Comparison of ENCODE assay signal across 18 cellular contexts in the genomic region with DNA sequence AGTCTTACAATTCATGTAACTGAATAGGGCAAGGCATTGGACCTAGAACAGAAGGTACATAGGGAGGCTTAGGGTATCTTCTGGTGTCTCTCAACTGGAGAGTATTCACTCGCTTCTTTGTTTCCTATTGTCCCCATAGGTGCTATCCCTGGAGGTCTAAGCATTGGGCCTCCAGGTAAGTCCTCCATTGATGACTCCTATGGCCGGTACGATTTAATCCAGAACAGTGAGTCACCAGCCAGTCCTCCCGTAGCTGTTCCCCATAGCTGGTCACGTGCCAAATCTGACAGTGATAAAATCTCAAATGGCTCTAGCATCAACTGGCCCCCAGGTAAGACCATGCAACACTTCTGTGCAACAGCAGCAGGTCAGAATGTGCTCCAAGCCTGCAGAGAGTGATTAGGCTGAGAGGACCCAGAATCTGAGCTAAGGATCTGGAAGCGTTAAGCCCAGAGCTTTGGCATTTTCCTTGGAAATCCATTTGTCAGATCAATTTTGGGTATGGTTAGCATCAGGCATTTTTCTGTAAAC. TPM values are rescaled to one million over a fixed set of nuclear protein-coding genes. Genes with fewer than 3 reads are reported as not detected.
DNase-seq lines count a peak whose midpoint lies in the region; ATAC-seq, FAIRE-seq and TF ChIP-seq lines count a peak whose summit lies in the region.
"Had no signal": no experiment of that assay in that cellular context is flagged by ENCODE, and none has a peak within 500 bp of the region (broad histone marks: within the 10 kb centered on the region; RNA-seq: fewer than 3 reads in every experiment).

No MANE protein-coding gene starts in this region.

- 83% methylated on average over 6 of the region's 6 CpGs for WGBS in SK-N-SH (ENCODE audit: low lambda C conversion rate)

- no peaks in the 10 kb centered on the region for H3K27me3 ChIP-seq in SK-N-SH (ENCODE audit: insufficient read depth)
- H3K27me3 ChIP-seq: BE2C had no signal

- H3K36me3 ChIP-seq in SK-N-SH (replicated peaks in 1 of 2; ENCODE audit: control insufficient read depth in 1 of 2, insufficient read depth in 2 of 2, low read length in 1 of 2) (peaks cover 74 to 84% of the 10 kb centered on the region in 2 experiments), kidney (ENCODE audit: control insufficient read depth in 1 of 2, insufficient read depth in 2 of 2, low read length in 2 of 2) (peaks cover 27 to 62% of the 10 kb centered on the region in 2 donors)

- no peak overlapping the region for H3K4me3 ChIP-seq in SK-N-SH (ENCODE audit: low read depth in 2 of 2, low read length in 1 of 2)
- H3K4me3 ChIP-seq in kidney (ENCODE audit: low read length in 2 of 2), result no peak overlapping the region
- H3K4me3 ChIP-seq: A549, GM23248 had no signal

- no peaks in the 10 kb centered on the region for H3K79me2 ChIP-seq in SK-N-SH (ENCODE audit: insufficient read depth)

- no peak for TF ChIP-seq EP300 in SK-N-SH (IDR thresholded peaks at IDR 0.05; ENCODE audit: borderline replicate concordance in 1 of 2, low read depth in 1 of 2, low read length in 1 of 2)

- CTCF ChIA-PET in SK-N-SH (lab: Yijun Ruan, JAX), result interaction anchor here (0.9 to 3.9 kb wide), 8 partner anchors 9 to 158 kb away, joined by 3 to 17 read pairs (median 6); no protein-coding TSS in a partner anchor

- intact Hi-C loops in kidney (cut with DNase I), result no loop called here

- H4K20me1 ChIP-seq in SK-N-SH (ENCODE audit: insufficient read depth), result no peaks in the 10 kb centered on the region

- POLR2A ChIA-PET in SK-N-SH (lab: Yijun Ruan, JAX), result no interaction called here

- no peaks in the 10 kb centered on the region for H3F3A ChIP-seq in SK-N-SH (replicated peaks; ENCODE audit: insufficient read depth)

- H3K4me2 ChIP-seq in SK-N-SH, result no peak overlapping the region
- H3K4me2 ChIP-seq: A549 had no signal

- FAIRE-seq in kidney (lab: Jason Lieb, UNC), result no peak
- FAIRE-seq: A549 had no signal

- no peak overlapping the region; a peak in 1 of 4 replicates for H3K27ac ChIP-seq in SK-N-SH (ENCODE audit: low read depth in 2 of 2, low read length in 1 of 2)
- H3K27ac ChIP-seq in kidney (ENCODE audit: low read depth in 2 of 2, low read length in 2 of 2), result no peak overlapping the region
- no peak overlapping the region for H3K27ac ChIP-seq in caudate nucleus (ENCODE audit: low read depth, low read length)
- H3K27ac ChIP-seq: A549, C4-2B, GM23248 had no signal

- TF ChIP-seq CTCF in SK-N-SH (IDR thresholded peaks at IDR 0.05), result no peak
- no peak for TF ChIP-seq CTCF in kidney (IDR thresholded peaks at IDR 0.05; ENCODE audit: borderline replicate concordance, extremely low read depth, insufficient read depth)

- H2AFZ ChIP-seq in SK-N-SH (ENCODE audit: low read depth), result no peak overlapping the region
- H2AFZ ChIP-seq: GM23248 had no signal

- H3K9ac ChIP-seq in SK-N-SH (no peak overlapping the region), kidney (ENCODE audit: low read length in 2 of 2) (no peak overlapping the region)
- H3K9ac ChIP-seq: GM23248 had no signal

- DNase-seq in D341Med (ENCODE audit: low spot score), result peak; percentile 18
- DNase-seq in HPDE6-E6E7 (ENCODE audit: extremely low spot score), result peak; percentile 23
- DNase-seq in SK-N-SH, result no peak
- peak; percentile 10 for DNase-seq in kidney
- DNase-seq in H4 (ENCODE audit: low spot score), result no peak
- no peak for DNase-seq in caudate nucleus (lab: John Stamatoyannopoulos, UW)
- DNase-seq: BE2C; CD4-positive, alpha-beta memory T cell; COR-L47; DND-41; GF-D8; GM23248; H7; IMR-90 had no signal

- no peak for TF ChIP-seq RAD21 in SK-N-SH (IDR thresholded peaks at IDR 0.05; ENCODE audit: low read length)

- no peak for ATAC-seq in GM18502 (IDR thresholded peaks at IDR 0.05; ENCODE audit: poor library complexity, unreplicated experiment)
- ATAC-seq: A549 had no signal

- H3K9me2 ChIP-seq in SK-N-SH, result no peaks in the 10 kb centered on the region

- H3K4me1 ChIP-seq in SK-N-SH (ENCODE audit: control insufficient read depth in 1 of 2, insufficient read depth in 2 of 2, low read depth in 1 of 2, low read length in 1 of 2) (peaks cover 0 to 3% of the 10 kb centered on the region in 2 experiments; a peak in 1 of 4 replicates), kidney (ENCODE audit: control insufficient read depth in 1 of 2, insufficient read depth in 1 of 2, low read depth in 1 of 2, low read length in 2 of 2) (no peaks in the 10 kb centered on the region)
- H3K4me1 ChIP-seq: A549, BE2C had no signal

- H3K9me3 ChIP-seq in SK-N-SH, result no peaks in the 10 kb centered on the region
- H3K9me3 ChIP-seq in kidney (ENCODE audit: control insufficient read depth in 1 of 2, low read length in 2 of 2), result no peaks in the 10 kb centered on the region
- H3K9me3 ChIP-seq: A549, BE2C had no signal

TF ChIP-seq in SK-N-SH, 30 proteins besides CTCF, POLR2A, EP300 and RAD21:
- TF ChIP-seq YY1 (IDR thresholded peaks at IDR 0.05; ENCODE audit: low read depth), result no peak
- peak; percentile 55; the same call in 1 of the 2 replicates for TF ChIP-seq GATA2 (CRISPR knock-in tag; IDR thresholded peaks at IDR 0.05)
TF ChIP-seq in SK-N-SH: peak in this region for 1.

RNA-seq across cellular contexts. Expression of gene TMC6, which starts 35.7 kb away (rescaled TPM):
- polyA plus RNA-seq in SK-N-SH (2012; rRNA removed), result 3.8 and 5.5 TPM in 2 replicates
- 1.9 and 2.8 TPM in 2 replicates for polyA plus RNA-seq in SK-N-SH (2012; cell fraction: cytosol; rRNA removed)
- 15.2 and 17.5 TPM in 2 replicates for polyA plus RNA-seq in SK-N-SH (2012; cell fraction: nucleus; rRNA removed)
- total RNA-seq in kidney, result 115 TPM
- polyA plus RNA-seq in kidney (ENCODE audit: insufficient read depth, low read depth, low replicate concordance), result 15.0 TPM
- total RNA-seq in H4 (2014; rRNA removed; shearing (Covaris generic)), result 2.7 and 7.9 TPM in 2 replicates
- total RNA-seq: GM23248, IMR-90 had no signal
- polyA plus RNA-seq: GM23248 had no signal

RNA-seq across cellular contexts. Expression of gene TMC8, which starts 37.7 kb away (rescaled TPM):
- 0.15 and 0.18 TPM in 2 replicates for polyA plus RNA-seq in SK-N-SH (2012; rRNA removed)
- polyA plus RNA-seq in SK-N-SH (2012; cell fraction: cytosol; rRNA removed), result 0.01 TPM in 1 of 2 replicates, not detected in the other
- 0.04 and 0.11 TPM in 2 replicates for polyA plus RNA-seq in SK-N-SH (2012; cell fraction: nucleus; rRNA removed)
- total RNA-seq in kidney, result 35.9 TPM
- 1.0 TPM for polyA plus RNA-seq in kidney (ENCODE audit: insufficient read depth, low read depth, low replicate concordance)
- total RNA-seq in H4 (2014; rRNA removed; shearing (Covaris generic)), result 0.02 TPM in 1 of 2 replicates, not detected in the other
- total RNA-seq: GM23248, IMR-90 had no signal
- polyA plus RNA-seq: AG04450, GM23248, IMR-90 had no signal

RNA-seq across cellular contexts. Expression of gene C17orf99, which starts 53.3 kb away (rescaled TPM):
- polyA plus RNA-seq in SK-N-SH (2012; rRNA removed) (not detected in 2 replicates), kidney (ENCODE audit: insufficient read depth, low read depth, low replicate concordance) (not detected)
- polyA plus RNA-seq in SK-N-SH (2012; cell fraction: cytosol; rRNA removed), result not detected in 2 replicates
- not detected in 2 replicates for polyA plus RNA-seq in SK-N-SH (2012; cell fraction: nucleus; rRNA removed)
- total RNA-seq in kidney, result not detected
- not detected in 2 replicates for total RNA-seq in H4 (2014; rRNA removed; shearing (Covaris generic))
- total RNA-seq: CD4-positive, alpha-beta memory T cell; GM23248; H7; IMR-90 had no signal
- polyA plus RNA-seq: A549; AG04450; CD4-positive, alpha-beta memory T cell; GM23248; IMR-90 had no signal

Comparison
In these comparisons a context has a peak if more than half of its experiments do, and no peak if none do; other contexts are left out.
1. DNase-seq: peak in D341Med (single experiment), HPDE6-E6E7 (single experiment) and kidney (single experiment); none in SK-N-SH (single experiment), H4 (single experiment) and caudate nucleus (0 of 61).
2. RNA of gene TMC6, which starts 35.7 kb away (total RNA-seq): 115 TPM in kidney (single experiment); 2.7 to 7.9 TPM in H4; every median in the first group is over 10 times any median in the second.
3. RNA of gene TMC8, which starts 37.7 kb away (total RNA-seq): 35.9 TPM in kidney (single experiment); 0.02 TPM in H4; every median in the first group is over 10 times any median in the second.